Comparison of ENCODE assay signal across 13 cellular contexts in genomic region chr3:117853923-117854322, GRCh38.
DNase-seq lines count a peak whose midpoint lies in the region; ATAC-seq, FAIRE-seq and TF ChIP-seq lines count a peak whose summit lies in the region.
"Had no signal": no experiment of that assay in that cellular context is flagged by ENCODE, and none has a peak within 500 bp of the region (broad histone marks: within the 10 kb centered on the region; RNA-seq: fewer than 3 reads in every experiment).

No MANE protein-coding gene starts in this region.

- intact Hi-C loops in left lung (cut with DNase I): no loop called here

- H3K9me3 ChIP-seq in astrocyte (ENCODE audit: insufficient read depth, low read depth, low read length) (no peaks in the 10 kb centered on the region), left lung (no peaks in the 10 kb centered on the region)
- H3K9me3 ChIP-seq: Caco-2 had no signal

- H3K4me1 ChIP-seq in astrocyte (ENCODE audit: insufficient read depth, low read length) (no peaks in the 10 kb centered on the region), left lung (no peaks in the 10 kb centered on the region)
- H3K4me1 ChIP-seq: Caco-2 had no signal

- no peaks in the 10 kb centered on the region for H3K27me3 Mint-ChIP-seq in astrocyte (ENCODE audit: low read depth, unreplicated experiment)
- no peaks in the 10 kb centered on the region for H3K27me3 Mint-ChIP-seq in activated CD4-positive, alpha-beta memory T cell treated with anti-CD3 and anti-CD28 coated beads, Interleukin-2, amount 10 ng/mL, durations not matched to agents 7 days and 5 days
- H3K27me3 Mint-ChIP-seq in activated T-helper 17 cell treated with anti-CD3 and anti-CD28 coated beads, Interleukin-2, amount 50 U/mL, for 72 hours: no peaks in the 10 kb centered on the region

- H3K27me3 ChIP-seq in astrocyte (ENCODE audit: insufficient read depth, low read length) (no peaks in the 10 kb centered on the region), left lung (no peaks in the 10 kb centered on the region)

- H3K36me3 ChIP-seq in astrocyte (ENCODE audit: insufficient read depth, low read length): no peaks in the 10 kb centered on the region
- H3K36me3 ChIP-seq in left lung: no peaks in the 10 kb centered on the region

- H3K36me3 Mint-ChIP-seq in astrocyte (ENCODE audit: low read depth, unreplicated experiment): no peaks in the 10 kb centered on the region
- no peaks in the 10 kb centered on the region for H3K36me3 Mint-ChIP-seq in activated CD4-positive, alpha-beta memory T cell treated with anti-CD3 and anti-CD28 coated beads, Interleukin-2, amount 10 ng/mL, durations not matched to agents 7 days and 5 days (ENCODE audit: low read depth)
- no peaks in the 10 kb centered on the region for H3K36me3 Mint-ChIP-seq in activated T-helper 17 cell treated with anti-CD3 and anti-CD28 coated beads, Interleukin-2, amount 50 U/mL, for 72 hours (ENCODE audit: low read depth)

- TF ChIP-seq CTCF in astrocyte (IDR thresholded peaks at IDR 0.05; ENCODE audit: insufficient read depth, low read depth, low read length) (no peak), left lung (IDR thresholded peaks at IDR 0.05) (no peak)

- no peak overlapping the region for H2AFZ ChIP-seq in astrocyte (ENCODE audit: low read depth, low read length)

- peak; percentile 94 for DNase-seq in DMS53 (lab: John Stamatoyannopoulos, UW)
- peak in 2 of 3 experiments; percentile 33 to 84 for DNase-seq in NCI-H1417 (lab: John Stamatoyannopoulos, UW)
- DNase-seq in astrocyte (ENCODE audit: low read depth): peak; percentile 87
- no peak for DNase-seq in left lung
- DNase-seq in activated CD4-positive, alpha-beta memory T cell treated with anti-CD3 and anti-CD28 coated beads, Interleukin-2, amount 10 ng/mL, durations not matched to agents 7 days and 5 days: no peak
- DNase-seq in amygdala (lab: John Stamatoyannopoulos, UW): no peak
- DNase-seq: activated CD4-positive, CD25-positive, alpha-beta regulatory T cell; activated effector memory CD4-positive, alpha-beta T cell treated with Interleukin-2 at 50 U/mL for 16 hours; Caco-2; NCI-H1436; stimulated activated CD4-positive, alpha-beta T cell treated with anti-CD3 and anti-CD28 coated beads, Interleukin-2, amount 100 ng/mL, for 48 hours had no signal

- no peaks in the 10 kb centered on the region for H4K20me1 ChIP-seq in astrocyte (ENCODE audit: insufficient read depth, low read length)

- H3K79me2 ChIP-seq in astrocyte (ENCODE audit: insufficient read depth, low read length): no peaks in the 10 kb centered on the region

- CTCF ChIA-PET in activated CD4-positive, alpha-beta memory T cell treated with anti-CD3 and anti-CD28 coated beads, Interleukin-2, amount 10 ng/mL, durations not matched to agents 7 days and 5 days (lab: Charles Lee): no interaction called here

- H3K9me3 Mint-ChIP-seq in astrocyte (ENCODE audit: unreplicated experiment): no peaks in the 10 kb centered on the region
- no peaks in the 10 kb centered on the region for H3K9me3 Mint-ChIP-seq in activated CD4-positive, alpha-beta memory T cell treated with anti-CD3 and anti-CD28 coated beads, Interleukin-2, amount 10 ng/mL, durations not matched to agents 7 days and 5 days
- peaks cover 2% of the 10 kb centered on the region for H3K9me3 Mint-ChIP-seq in activated T-helper 17 cell treated with anti-CD3 and anti-CD28 coated beads, Interleukin-2, amount 50 U/mL, for 72 hours

- H3K4me3 ChIP-seq in astrocyte (ENCODE audit: insufficient read depth, low read depth, low read length): no peak overlapping the region
- no peak overlapping the region for H3K4me3 ChIP-seq in left lung

- H3K9ac ChIP-seq in astrocyte (ENCODE audit: low read length): no peak overlapping the region

- no peak overlapping the region for H3K4me2 ChIP-seq in astrocyte (ENCODE audit: low read length)

- no peak overlapping the region for H3K4me3 Mint-ChIP-seq in astrocyte (ENCODE audit: unreplicated experiment)
- H3K4me3 Mint-ChIP-seq in activated CD4-positive, alpha-beta memory T cell treated with anti-CD3 and anti-CD28 coated beads, Interleukin-2, amount 10 ng/mL, durations not matched to agents 7 days and 5 days: no peak overlapping the region
- H3K4me3 Mint-ChIP-seq in activated T-helper 17 cell treated with anti-CD3 and anti-CD28 coated beads, Interleukin-2, amount 50 U/mL, for 72 hours: no peak overlapping the region

- no peak overlapping the region for H3K27ac ChIP-seq in astrocyte (ENCODE audit: low read depth, low read length)
- H3K27ac ChIP-seq in left lung: no peak overlapping the region

- FAIRE-seq in astrocyte (lab: Jason Lieb, UNC): no peak

- POLR2A ChIA-PET in activated CD4-positive, alpha-beta memory T cell treated with anti-CD3 and anti-CD28 coated beads, Interleukin-2, amount 10 ng/mL, durations not matched to agents 7 days and 5 days (lab: Charles Lee): no interaction called here

- ATAC-seq in left lung (peak; percentile 50), HG02571 (IDR thresholded peaks at IDR 0.05; ENCODE audit: unreplicated experiment) (no peak)
- no peak for ATAC-seq in activated T-helper 17 cell treated with anti-CD3 and anti-CD28 coated beads, Interleukin-2, amount 50 U/mL, for 72 hours (replicated peaks)

- no peak overlapping the region for H3K27ac Mint-ChIP-seq in astrocyte (ENCODE audit: unreplicated experiment)
- no peak overlapping the region for H3K27ac Mint-ChIP-seq in activated CD4-positive, alpha-beta memory T cell treated with anti-CD3 and anti-CD28 coated beads, Interleukin-2, amount 10 ng/mL, durations not matched to agents 7 days and 5 days
- no peak overlapping the region for H3K27ac Mint-ChIP-seq in activated T-helper 17 cell treated with anti-CD3 and anti-CD28 coated beads, Interleukin-2, amount 50 U/mL, for 72 hours

- no peaks in the 10 kb centered on the region for H3K4me1 Mint-ChIP-seq in astrocyte (ENCODE audit: low read depth, unreplicated experiment)
- H3K4me1 Mint-ChIP-seq in activated CD4-positive, alpha-beta memory T cell treated with anti-CD3 and anti-CD28 coated beads, Interleukin-2, amount 10 ng/mL, durations not matched to agents 7 days and 5 days: no peaks in the 10 kb centered on the region
- no peaks in the 10 kb centered on the region for H3K4me1 Mint-ChIP-seq in activated T-helper 17 cell treated with anti-CD3 and anti-CD28 coated beads, Interleukin-2, amount 50 U/mL, for 72 hours

Comparison
In these comparisons a context has a peak if more than half of its experiments do, and no peak if none do; other contexts are left out.
1. DNase-seq: peak in DMS53 (single experiment), NCI-H1417 (2 of 3) and astrocyte (single experiment); none in left lung (0 of 2), activated CD4-positive, alpha-beta memory T cell treated with anti-CD3 and anti-CD28 coated beads, Interleukin-2, amount 10 ng/mL, durations not matched to agents 7 days and 5 days (single experiment) and amygdala (0 of 56).